Comparison of ENCODE assay signal across 1 cellular context in the genomic region with DNA sequence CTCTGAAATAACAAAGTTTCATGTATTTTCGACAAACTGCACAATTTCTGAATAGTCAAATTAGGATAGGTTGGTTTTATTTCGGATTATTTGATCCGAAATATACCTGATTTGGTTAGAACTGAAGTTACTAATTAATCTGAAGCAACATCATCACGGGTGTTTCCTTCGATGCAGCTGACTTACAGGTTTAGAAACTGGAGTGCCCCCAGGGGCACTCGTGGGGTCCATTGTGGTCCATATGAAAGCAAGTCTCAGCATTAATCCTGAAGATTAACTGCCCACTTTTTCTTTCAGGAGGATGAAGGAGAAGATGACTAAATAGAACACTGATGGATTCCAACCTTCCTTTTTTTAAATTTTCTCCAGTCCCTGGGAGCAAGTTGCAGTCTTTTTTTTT.
A peak's percentile ranks its signal among the peaks of the same experiment; 100 is the strongest.
TF ChIP-seq lines count a peak whose summit lies in the region.

No MANE protein-coding gene starts in this region.

TF ChIP-seq in GM12878, 131 proteins besides CTCF, POLR2A, EP300 and RAD21:
- TF ChIP-seq NR2C1 (IDR thresholded peaks at IDR 0.05) (no peak), ZNF207 (IDR thresholded peaks at IDR 0.05; ENCODE audit: borderline replicate concordance) (no peak), NR2C2 (IDR thresholded peaks at IDR 0.05; ENCODE audit: borderline replicate concordance, control insufficient read depth, insufficient read length, low read depth) (no peak), POLR2AphosphoS5 (IDR thresholded peaks at IDR 0.05; ENCODE audit: low read length) (no peak), MEF2B (IDR thresholded peaks at IDR 0.05; ENCODE audit: partially characterized antibody, poor library complexity, severe bottlenecking) (peak; percentile 53), ZBTB40 (IDR thresholded peaks at IDR 0.05; ENCODE audit: borderline replicate concordance) (no peak), RELB (IDR thresholded peaks at IDR 0.05; ENCODE audit: low read depth) (peak; percentile 68; the same call in 1 of the 2 replicates), BHLHE40 (IDR thresholded peaks at IDR 0.05; ENCODE audit: borderline replicate concordance in 1 of 2, low read depth in 2 of 2, low read length in 1 of 2) (peak in 1 of 2 experiments; percentile 46; a peak in 1 of 4 replicates), ZBED1 (IDR thresholded peaks at IDR 0.05; ENCODE audit: borderline replicate concordance) (no peak), RCOR1 (conservative IDR thresholded peaks at IDR 0.05; ENCODE audit: low read depth, low read length) (no peak), BMI1 (IDR thresholded peaks at IDR 0.05; ENCODE audit: borderline replicate concordance) (no peak), CBX5 (IDR thresholded peaks at IDR 0.05; ENCODE audit: low read depth) (no peak), IKZF1 (conservative IDR thresholded peaks at IDR 0.05) (peak; percentile 46), IKZF2 (IDR thresholded peaks at IDR 0.05) (peak; percentile 47 to 54; a peak in 3 of 4 replicates), MTA3 (IDR thresholded peaks at IDR 0.05; ENCODE audit: borderline replicate concordance, low read length) (no peak), GABPA (IDR thresholded peaks at IDR 0.05; ENCODE audit: low read depth) (no peak), CREB1 (IDR thresholded peaks at IDR 0.05; ENCODE audit: low read depth) (no peak), NRF1 (conservative IDR thresholded peaks at IDR 0.05; ENCODE audit: low read depth, low read length) (no peak), SRF (IDR thresholded peaks at IDR 0.05; ENCODE audit: low read depth in 2 of 2, low read length in 2 of 2) (no peak), SREBF1 (IDR thresholded peaks at IDR 0.05; ENCODE audit: low read length) (no peak), CHD2 (IDR thresholded peaks at IDR 0.05; ENCODE audit: borderline replicate concordance, low read depth, low read length) (no peak), NKRF (conservative IDR thresholded peaks at IDR 0.05) (no peak), ZNF687 (IDR thresholded peaks at IDR 0.05) (no peak), EZH2 (IDR thresholded peaks at IDR 0.05; ENCODE audit: borderline replicate concordance, control insufficient read depth, low read depth, low read length) (no peak), MTA2 (IDR thresholded peaks at IDR 0.05; ENCODE audit: low read depth) (0 out of 2 replicates have a peak, but pooled peaks have one; percentile 31), ZNF274 (IDR thresholded peaks at IDR 0.05; ENCODE audit: insufficient read depth, insufficient read length) (no peak), CHD4 (IDR thresholded peaks at IDR 0.05) (no peak), IRF3 (IDR thresholded peaks at IDR 0.05) (no peak), FOXK2 (IDR thresholded peaks at IDR 0.05) (no peak)
- TF ChIP-seq, protein P1, sequence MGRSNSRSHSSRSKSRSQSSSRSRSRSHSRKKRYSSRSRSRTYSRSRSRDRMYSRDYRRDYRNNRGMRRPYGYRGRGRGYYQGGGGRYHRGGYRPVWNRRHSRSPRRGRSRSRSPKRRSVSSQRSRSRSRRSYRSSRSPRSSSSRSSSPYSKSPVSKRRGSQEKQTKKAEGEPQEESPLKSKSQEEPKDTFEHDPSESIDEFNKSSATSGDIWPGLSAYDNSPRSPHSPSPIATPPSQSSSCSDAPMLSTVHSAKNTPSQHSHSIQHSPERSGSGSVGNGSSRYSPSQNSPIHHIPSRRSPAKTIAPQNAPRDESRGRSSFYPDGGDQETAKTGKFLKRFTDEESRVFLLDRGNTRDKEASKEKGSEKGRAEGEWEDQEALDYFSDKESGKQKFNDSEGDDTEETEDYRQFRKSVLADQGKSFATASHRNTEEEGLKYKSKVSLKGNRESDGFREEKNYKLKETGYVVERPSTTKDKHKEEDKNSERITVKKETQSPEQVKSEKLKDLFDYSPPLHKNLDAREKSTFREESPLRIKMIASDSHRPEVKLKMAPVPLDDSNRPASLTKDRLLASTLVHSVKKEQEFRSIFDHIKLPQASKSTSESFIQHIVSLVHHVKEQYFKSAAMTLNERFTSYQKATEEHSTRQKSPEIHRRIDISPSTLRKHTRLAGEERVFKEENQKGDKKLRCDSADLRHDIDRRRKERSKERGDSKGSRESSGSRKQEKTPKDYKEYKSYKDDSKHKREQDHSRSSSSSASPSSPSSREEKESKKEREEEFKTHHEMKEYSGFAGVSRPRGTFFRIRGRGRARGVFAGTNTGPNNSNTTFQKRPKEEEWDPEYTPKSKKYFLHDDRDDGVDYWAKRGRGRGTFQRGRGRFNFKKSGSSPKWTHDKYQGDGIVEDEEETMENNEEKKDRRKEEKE (IDR thresholded peaks at IDR 0.05) = no peak
- TF ChIP-seq, protein P2, sequence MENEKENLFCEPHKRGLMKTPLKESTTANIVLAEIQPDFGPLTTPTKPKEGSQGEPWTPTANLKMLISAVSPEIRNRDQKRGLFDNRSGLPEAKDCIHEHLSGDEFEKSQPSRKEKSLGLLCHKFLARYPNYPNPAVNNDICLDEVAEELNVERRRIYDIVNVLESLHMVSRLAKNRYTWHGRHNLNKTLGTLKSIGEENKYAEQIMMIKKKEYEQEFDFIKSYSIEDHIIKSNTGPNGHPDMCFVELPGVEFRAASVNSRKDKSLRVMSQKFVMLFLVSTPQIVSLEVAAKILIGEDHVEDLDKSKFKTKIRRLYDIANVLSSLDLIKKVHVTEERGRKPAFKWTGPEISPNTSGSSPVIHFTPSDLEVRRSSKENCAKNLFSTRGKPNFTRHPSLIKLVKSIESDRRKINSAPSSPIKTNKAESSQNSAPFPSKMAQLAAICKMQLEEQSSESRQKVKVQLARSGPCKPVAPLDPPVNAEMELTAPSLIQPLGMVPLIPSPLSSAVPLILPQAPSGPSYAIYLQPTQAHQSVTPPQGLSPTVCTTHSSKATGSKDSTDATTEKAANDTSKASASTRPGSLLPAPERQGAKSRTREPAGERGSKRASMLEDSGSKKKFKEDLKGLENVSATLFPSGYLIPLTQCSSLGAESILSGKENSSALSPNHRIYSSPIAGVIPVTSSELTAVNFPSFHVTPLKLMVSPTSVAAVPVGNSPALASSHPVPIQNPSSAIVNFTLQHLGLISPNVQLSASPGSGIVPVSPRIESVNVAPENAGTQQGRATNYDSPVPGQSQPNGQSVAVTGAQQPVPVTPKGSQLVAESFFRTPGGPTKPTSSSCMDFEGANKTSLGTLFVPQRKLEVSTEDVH (IDR thresholded peaks at IDR 0.05; ENCODE audit: low read depth, partially characterized antibody) = no peak
TF ChIP-seq in GM12878: peak in this region for 6.
